ENCODE assay signal across 8 cellular contexts in genomic region chr10:63268139-63268797, GRCh38.
A peak's percentile ranks its signal among the peaks of the same experiment; 100 is the strongest.
DNase-seq lines count a peak whose midpoint lies in the region; ATAC-seq and TF ChIP-seq lines count a peak whose summit lies in the region.

No MANE protein-coding gene starts in this region.

- peaks cover 31% of the 10 kb centered on the region for H3K4me1 ChIP-seq in PC-9 (replicated peaks; ENCODE audit: insufficient read depth)
- peaks cover under 1 to 6% of the 10 kb centered on the region in 2 donors for H3K4me1 ChIP-seq in duodenal mucosa (ENCODE audit: control insufficient read depth in 1 of 2, insufficient read depth in 2 of 2, low read length in 2 of 2)
- H3K4me1 ChIP-seq in muscle layer of duodenum (ENCODE audit: control insufficient read depth in 1 of 2, insufficient read depth in 2 of 2, low read length in 2 of 2), result peaks cover 0 to 14% of the 10 kb centered on the region in 2 donors

- no peaks in the 10 kb centered on the region for H3K9me2 ChIP-seq in PC-9 (ENCODE audit: insufficient read depth)

- H3K4me3 ChIP-seq in PC-9, result peak overlapping the region; percentile 71
- H3K4me3 ChIP-seq in duodenal mucosa (ENCODE audit: low read depth in 1 of 2, low read length in 2 of 2), result peak overlapping the region; percentile 82 to 94
- H3K4me3 ChIP-seq in muscle layer of duodenum (ENCODE audit: low read depth in 1 of 2, low read length in 2 of 2), result peak overlapping the region; percentile 66 to 96

- CTCF ChIA-PET in PC-9 (lab: Charles Lee), result interaction anchor here (0.6 to 0.9 kb wide), 2 partner anchors 32 to 51 kb away, joined by 3 to 4 read pairs; no protein-coding TSS in a partner anchor

- intact Hi-C loops in PC-9 (cut with micrococcal nuclease; ENCODE audit: unreplicated experiment), result loop anchor here (2.0 kb wide), 5 partner anchors 31 to 285 kb away; partner anchors contain the start of gene JMJD1C

- ATAC-seq in GM19397 (IDR thresholded peaks at IDR 0.05; ENCODE audit: unreplicated experiment), result no peak

- BruUV-seq in PC-9 (replicated peaks; lab: Mats Ljungman, UMichigan), result no TSS peak

- peaks cover 29% of the 10 kb centered on the region for H3F3A ChIP-seq in PC-9 (ENCODE audit: insufficient read depth, low read depth)

- H3K27ac ChIP-seq in PC-9 (peak overlapping the region; percentile 96), duodenal mucosa (ENCODE audit: low read depth, low read length) (peak overlapping the region; percentile 93), muscle layer of duodenum (ENCODE audit: low read length) (peak overlapping the region; percentile 95)

- peaks cover 70% of the 10 kb centered on the region for H3K79me2 ChIP-seq in PC-9 (ENCODE audit: low read depth)

- no peaks in the 10 kb centered on the region; the same call in 1 of the 2 replicates for H4K20me1 ChIP-seq in PC-9 (ENCODE audit: insufficient read depth)

- peak overlapping the region; percentile 99 for H3K4me2 ChIP-seq in PC-9

- DNase-seq in NCI-H748 (lab: John Stamatoyannopoulos, UW; ENCODE audit: unreplicated experiment), result peak; percentile 5
- DNase-seq in NCI-H748 treated with DMSO at 0.1 percent for 48 hours (lab: John Stamatoyannopoulos, UW), result no peak
- DNase-seq in PC-9, result no peak
- no peak for DNase-seq in effector CD4-positive, alpha-beta T cell
- DNase-seq in HuH-7 (ENCODE audit: low spot score), result no peak

- 0 out of 2 replicates have a peak, but pooled peaks cover 3% of the 10 kb centered on the region for H3K36me3 ChIP-seq in PC-9 (ENCODE audit: low read depth)
- H3K36me3 ChIP-seq in duodenal mucosa (ENCODE audit: control insufficient read depth in 1 of 2, insufficient read depth in 2 of 2, low read length in 2 of 2), result no peaks in the 10 kb centered on the region
- H3K36me3 ChIP-seq in muscle layer of duodenum (ENCODE audit: control insufficient read depth in 1 of 2, insufficient read depth in 2 of 2, low read length in 2 of 2), result peaks cover 0 to 17% of the 10 kb centered on the region in 2 donors

- peak overlapping the region; percentile 92 to 94 for H3K9ac ChIP-seq in duodenal mucosa (ENCODE audit: low read depth in 1 of 2, low read length in 2 of 2)

- H3K9me3 ChIP-seq in PC-9 (ENCODE audit: insufficient read depth, low read depth), result no peaks in the 10 kb centered on the region
- no peaks in the 10 kb centered on the region for H3K9me3 ChIP-seq in duodenal mucosa (ENCODE audit: control insufficient read depth in 1 of 2, low read length in 2 of 2)
- no peaks in the 10 kb centered on the region for H3K9me3 ChIP-seq in muscle layer of duodenum (ENCODE audit: control insufficient read depth in 1 of 2, low read length in 2 of 2)

- H2AFZ ChIP-seq in PC-9, result peak overlapping the region; percentile 40; the same call in 1 of the 2 replicates

- POLR2A ChIA-PET in PC-9 (lab: Charles Lee; ENCODE audit: unreplicated experiment), result interaction anchor here (0.6 to 1.6 kb wide), 8 partner anchors 14 to 447 kb away, joined by 3 to 9 read pairs (median 6); no protein-coding TSS in a partner anchor

- TF ChIP-seq CTCF in PC-9 (conservative IDR thresholded peaks at IDR 0.05), result no peak

- H3K27me3 ChIP-seq in PC-9 (ENCODE audit: insufficient read depth, low read depth), result no peaks in the 10 kb centered on the region
- H3K27me3 ChIP-seq in duodenal mucosa (ENCODE audit: control insufficient read depth in 1 of 2, insufficient read depth in 2 of 2, low read length in 2 of 2), result no peaks in the 10 kb centered on the region
- no peaks in the 10 kb centered on the region for H3K27me3 ChIP-seq in muscle layer of duodenum (ENCODE audit: low read depth, low read length)
